In genomic region chr14:29763342-29763858, GRCh38 we compare ENCODE assay signal across 12 cellular contexts.
DNase-seq lines count a peak whose midpoint lies in the region; ATAC-seq, FAIRE-seq and TF ChIP-seq lines count a peak whose summit lies in the region.
"Had no signal": no experiment of that assay in that cellular context is flagged by ENCODE, and none has a peak within 500 bp of the region (broad histone marks: within the 10 kb centered on the region; RNA-seq: fewer than 3 reads in every experiment).

No MANE protein-coding gene starts in this region.

- peaks cover 94% of the 10 kb centered on the region for H3K9me3 ChIP-seq in HepG2 (ENCODE audit: low read length)
- no peaks in the 10 kb centered on the region for H3K9me3 ChIP-seq in right lobe of liver
- peaks cover 55% of the 10 kb centered on the region for H3K9me3 ChIP-seq in Karpas-422 (ENCODE audit: low read length)
- H3K9me3 ChIP-seq in A673 (ENCODE audit: low read depth, low read length, poor library complexity, severe bottlenecking): no peaks in the 10 kb centered on the region
- H3K9me3 ChIP-seq in osteoblast (ENCODE audit: low read depth, low read length): no peaks in the 10 kb centered on the region
- H3K9me3 ChIP-seq: Caco-2 had no signal

- peak overlapping the region; percentile 93 for H3K27ac Mint-ChIP-seq in WTC11
- H3K27ac Mint-ChIP-seq: B cell; CD8-positive, alpha-beta memory T cell had no signal

- no peaks in the 10 kb centered on the region for H3K4me1 ChIP-seq in HepG2 (ENCODE audit: insufficient read depth, low read length)
- H3K4me1 ChIP-seq in right lobe of liver: no peaks in the 10 kb centered on the region
- no peaks in the 10 kb centered on the region for H3K4me1 ChIP-seq in Karpas-422 (ENCODE audit: low read length)
- peaks cover 38% of the 10 kb centered on the region for H3K4me1 ChIP-seq in A673 (ENCODE audit: insufficient read depth, low read length, poor library complexity, severe bottlenecking)
- peaks cover 14% of the 10 kb centered on the region for H3K4me1 ChIP-seq in osteoblast (ENCODE audit: insufficient read depth, low read length)
- H3K4me1 ChIP-seq: Caco-2 had no signal

- H4K20me1 ChIP-seq in HepG2 (ENCODE audit: insufficient read depth, low read length) (no peaks in the 10 kb centered on the region), Karpas-422 (ENCODE audit: insufficient read depth, low read depth, low read length) (no peaks in the 10 kb centered on the region), osteoblast (ENCODE audit: insufficient read depth, low read length) (peaks cover 6% of the 10 kb centered on the region)

- CTCF ChIA-PET in HepG2 (lab: Yijun Ruan, JAX; ENCODE audit: low intra/inter-chr PET ratio, low total read pairs) (no interaction called here), WTC11 (lab: Charles Lee) (interaction anchor here (0.6 kb wide), 2 partner anchors 29 to 37 kb away, joined by 3 to 5 read pairs; no protein-coding TSS in a partner anchor), A673 (lab: Charles Lee) (no interaction called here)

- no peaks in the 10 kb centered on the region for H3K36me3 ChIP-seq in HepG2 (replicated peaks in 1 of 2; ENCODE audit: control insufficient read depth in 1 of 2, insufficient read depth in 2 of 2, low read length in 2 of 2)
- H3K36me3 ChIP-seq in right lobe of liver: no peaks in the 10 kb centered on the region
- H3K36me3 ChIP-seq in Karpas-422 (ENCODE audit: insufficient read depth, low read length): no peaks in the 10 kb centered on the region
- H3K36me3 ChIP-seq in A673 (ENCODE audit: insufficient read depth, low read length, poor library complexity, severe bottlenecking): no peaks in the 10 kb centered on the region
- H3K36me3 ChIP-seq in osteoblast (ENCODE audit: insufficient read depth, low read length): no peaks in the 10 kb centered on the region

- no peak for TF ChIP-seq CTCF in HepG2 (CRISPR knock-in tag; IDR thresholded peaks at IDR 0.05)
- TF ChIP-seq CTCF in right lobe of liver (IDR thresholded peaks at IDR 0.05): no peak
- no peak for TF ChIP-seq CTCF in WTC11 (IDR thresholded peaks at IDR 0.05)
- TF ChIP-seq CTCF in A673 (conservative IDR thresholded peaks at IDR 0.05; ENCODE audit: low read depth, low read length): no peak
- TF ChIP-seq CTCF in osteoblast (IDR thresholded peaks at IDR 0.05; ENCODE audit: extremely low read depth, low read depth, low read length): no peak

- TF ChIP-seq POLR2A in HepG2 (IDR thresholded peaks at IDR 0.05; ENCODE audit: insufficient read depth in 1 of 2, low read depth in 2 of 2, low read length in 2 of 2): no peak
- TF ChIP-seq POLR2A in right lobe of liver (IDR thresholded peaks at IDR 0.05): no peak

- intact Hi-C loops in HepG2 (cut with micrococcal nuclease; ENCODE audit: unreplicated experiment) (no loop called here), right lobe of liver (cut with DNase I) (no loop called here), A673 (cut with micrococcal nuclease; ENCODE audit: unreplicated experiment) (no loop called here)

- H3K4me3 ChIP-seq in HepG2 (replicated peaks in 1 of 3; ENCODE audit: insufficient read depth in 1 of 3, low read depth in 2 of 3, low read length in 3 of 3) (no peak overlapping the region), right lobe of liver (no peak overlapping the region), Karpas-422 (ENCODE audit: low read length) (no peak overlapping the region), A673 (ENCODE audit: low read depth, low read length, poor library complexity, severe bottlenecking) (no peak overlapping the region), osteoblast (ENCODE audit: insufficient read depth, low read length) (no peak overlapping the region)

- in situ Hi-C loops in HepG2 (cut with HindIII; ENCODE audit: extremely low pct_ligation_motif_present, low pct_unique_long_range_greater_than_20kb): no loop called here

- peaks cover 6% of the 10 kb centered on the region; the same call in 1 of the 2 replicates for H3K9me3 Mint-ChIP-seq in WTC11

- H3K4me2 ChIP-seq in HepG2 (ENCODE audit: low read depth, low read length) (no peak overlapping the region), Karpas-422 (ENCODE audit: low read depth, low read length, poor library complexity, severe bottlenecking) (no peak overlapping the region), osteoblast (ENCODE audit: insufficient read depth, low read length) (no peak overlapping the region)

- no peak for TF ChIP-seq RAD21 in HepG2 (CRISPR knock-in tag; IDR thresholded peaks at IDR 0.05)

- H3K9ac ChIP-seq in HepG2 (ENCODE audit: insufficient read depth, low read depth, low read length) (no peak overlapping the region), Karpas-422 (ENCODE audit: low read length) (no peak overlapping the region)

- H3K36me3 Mint-ChIP-seq in WTC11: no peaks in the 10 kb centered on the region; the same call in 1 of the 2 replicates
- H3K36me3 Mint-ChIP-seq: CD8-positive, alpha-beta memory T cell had no signal

- H3K27me3 Mint-ChIP-seq in WTC11 (ENCODE audit: low read depth): no peaks in the 10 kb centered on the region
- H3K27me3 Mint-ChIP-seq: B cell; CD8-positive, alpha-beta memory T cell had no signal

- ATAC-seq in HepG2 (no peak), right lobe of liver (no peak), WTC11 (no peak)

- POLR2A ChIA-PET in HepG2 (lab: Yijun Ruan, JAX): no interaction called here
- POLR2A ChIA-PET in WTC11 (lab: Charles Lee): no interaction called here
- POLR2A ChIA-PET in A673 (lab: Charles Lee; ENCODE audit: low non-redundant PET): no interaction called here

- 27% methylated on average over 2 of the region's 2 CpGs for WGBS in HepG2 (ENCODE audit: low lambda C conversion rate)
- WGBS in right lobe of liver (ENCODE audit: insufficient coverage, low coverage, low lambda C conversion rate, missing lambda C conversion rate): 43% methylated on average over 2 of the region's 2 CpGs

- peaks cover 39% of the 10 kb centered on the region for H3K4me1 Mint-ChIP-seq in WTC11
- H3K4me1 Mint-ChIP-seq: CD8-positive, alpha-beta memory T cell had no signal

- no peak for TF ChIP-seq EP300 in HepG2 (IDR thresholded peaks at IDR 0.05; ENCODE audit: low read depth in 2 of 2, low read length in 2 of 2)
- TF ChIP-seq EP300 in HepG2 (CRISPR knock-in tag; IDR thresholded peaks at IDR 0.05; ENCODE audit: borderline replicate concordance): no peak

- H3K27me3 ChIP-seq in HepG2 (ENCODE audit: control insufficient read depth in 1 of 2, insufficient read depth in 2 of 2, low read length in 2 of 2) (no peaks in the 10 kb centered on the region), right lobe of liver (no peaks in the 10 kb centered on the region), Karpas-422 (ENCODE audit: low read length) (no peaks in the 10 kb centered on the region), A673 (replicated peaks; ENCODE audit: insufficient read depth, low read depth, low read length, poor library complexity) (no peaks in the 10 kb centered on the region), osteoblast (ENCODE audit: insufficient read depth, low read length) (no peaks in the 10 kb centered on the region)

- no TSS peak for BruUV-seq in HepG2 (replicated peaks; lab: Mats Ljungman, UMichigan)
- BruUV-seq in A673 (replicated peaks; lab: Mats Ljungman, UMichigan): no TSS peak

- DNase-seq in HepG2 (ENCODE audit: low spot score) (no peak), right lobe of liver (no peak), Karpas-422 (peak; percentile 7), WTC11 (ENCODE audit: low spot score) (no peak), A673 (ENCODE audit: low spot score) (no peak), osteoblast (ENCODE audit: insufficient read length, low spot score, missing footprints) (no peak), SHP77 (lab: John Stamatoyannopoulos, UW) (no peak)
- DNase-seq: Caco-2; CD8-positive, alpha-beta memory T cell; IMR-90 had no signal

- no peak overlapping the region for H3K4me3 Mint-ChIP-seq in WTC11
- H3K4me3 Mint-ChIP-seq: B cell; CD8-positive, alpha-beta memory T cell had no signal

- H3K79me2 ChIP-seq in HepG2 (ENCODE audit: insufficient read depth, low read length) (no peaks in the 10 kb centered on the region), Karpas-422 (ENCODE audit: low read length) (no peaks in the 10 kb centered on the region), osteoblast (ENCODE audit: insufficient read depth, low read length) (peaks cover 56% of the 10 kb centered on the region)

- FAIRE-seq in HepG2 (lab: Jason Lieb, UNC): no peak
- FAIRE-seq: H54 had no signal

- H3K27ac ChIP-seq in HepG2 (ENCODE audit: extremely low read length, insufficient read depth, low read length) (no peak overlapping the region), right lobe of liver (no peak overlapping the region), Karpas-422 (ENCODE audit: low read length) (no peak overlapping the region), A673 (ENCODE audit: low read depth, low read length, poor library complexity, severe bottlenecking) (no peak overlapping the region), osteoblast (ENCODE audit: low read depth, low read length) (no peak overlapping the region)

- H2AFZ ChIP-seq in HepG2 (ENCODE audit: low read length) (no peak overlapping the region), Karpas-422 (ENCODE audit: low read length) (no peak overlapping the region), osteoblast (ENCODE audit: low read length) (no peak overlapping the region)

- H3K9me2 ChIP-seq in Karpas-422 (replicated peaks; ENCODE audit: insufficient read depth, low read length): no peaks in the 10 kb centered on the region

TF ChIP-seq in HepG2, 621 proteins besides CTCF, POLR2A, EP300 and RAD21:
- TF ChIP-seq HNRNPK (IDR thresholded peaks at IDR 0.05; ENCODE audit: low read depth, low read length, poor library complexity, severe bottlenecking) (peak; percentile 95), PCBP1 (IDR thresholded peaks at IDR 0.05; ENCODE audit: borderline replicate concordance, low read depth, low read length) (0 out of 2 replicates have a peak, but pooled peaks have one; percentile 72), ZFP36L2 (CRISPR knock-in tag; IDR thresholded peaks at IDR 0.05) (no peak), PCBP2 (optimal IDR thresholded peaks at IDR 0.05; ENCODE audit: low read depth, low read length, poor library complexity, severe bottlenecking) (peak; percentile 96), ZNF83 (CRISPR knock-in tag; IDR thresholded peaks at IDR 0.05; ENCODE audit: borderline replicate concordance) (no peak)

TF ChIP-seq in WTC11, 78 proteins besides CTCF, POLR2A, EP300 and RAD21:
- TF ChIP-seq TEAD4 (CRISPR knock-in tag; IDR thresholded peaks at IDR 0.05) (no peak), ZNF671 (CRISPR knock-in tag; IDR thresholded peaks at IDR 0.05) (no peak), E2F1 (CRISPR knock-in tag; IDR thresholded peaks at IDR 0.05) (no peak)
